In genomic region chr19:51296331-51297093, GRCh38 we compare ENCODE assay signal across 17 cellular contexts. TPM values are rescaled to one million over a fixed set of nuclear protein-coding genes. Genes with fewer than 3 reads are reported as not detected.
A peak's percentile ranks its signal among the peaks of the same experiment; 100 is the strongest.
DNase-seq lines count a peak whose midpoint lies in the region; FAIRE-seq and TF ChIP-seq lines count a peak whose summit lies in the region.
"Had no signal": no experiment of that assay in that cellular context is flagged by ENCODE, and none has a peak within 500 bp of the region (broad histone marks: within the 10 kb centered on the region; RNA-seq: fewer than 3 reads in every experiment).

No MANE protein-coding gene starts in this region.

- no peak overlapping the region for H2AFZ ChIP-seq in smooth muscle cell (ENCODE audit: low read depth)

- no peak overlapping the region for H3K9ac ChIP-seq in smooth muscle cell (ENCODE audit: low read depth)

- no peaks in the 10 kb centered on the region for H3F3A ChIP-seq in smooth muscle cell (ENCODE audit: low read depth)

- H3K9me3 ChIP-seq in smooth muscle cell (replicated peaks; ENCODE audit: low read depth) = no peaks in the 10 kb centered on the region
- H3K9me3 ChIP-seq: MG63 had no signal

- H3K4me2 ChIP-seq in smooth muscle cell = no peak overlapping the region

- H3K79me2 ChIP-seq in smooth muscle cell (ENCODE audit: low read depth) = no peaks in the 10 kb centered on the region

- peaks cover 7% of the 10 kb centered on the region for H3K4me1 ChIP-seq in smooth muscle cell (ENCODE audit: low read depth)

- no peak overlapping the region for H3K4me3 ChIP-seq in smooth muscle cell
- H3K4me3 ChIP-seq: dorsolateral prefrontal cortex, MG63, SK-N-MC had no signal

- DNase-seq in DMS79 treated with DMSO at 0.1 percent for 48 hours (lab: John Stamatoyannopoulos, UW) (peak; percentile 13), DMS79 (lab: John Stamatoyannopoulos, UW) (no peak), MV-4-11 (lab: John Stamatoyannopoulos, UW) (peak; percentile 21), cerebellum (ENCODE audit: low spot score) (peak; percentile 51), smooth muscle cell (lab: John Stamatoyannopoulos, UW; ENCODE audit: unreplicated experiment) (no peak), activated gamma-delta T cell treated with Interleukin-2 at 50 U/mL for 16 hours (no peak), HTR-8/SVneo (ENCODE audit: insufficient read length, low spot score) (no peak), T-helper 9 cell (no peak)
- DNase-seq: activated naive CD4-positive, alpha-beta T cell treated with anti-CD3 and anti-CD28 coated beads for 36 hours; dorsolateral prefrontal cortex; left ventricle myocardium superior; MG63; naive B cell; stimulated activated CD8-positive, alpha-beta memory T cell treated with anti-CD3 and anti-CD28 coated beads, Interleukin-4, amount 100 ng/mL, for 48 hours; trophoblast cell had no signal

- no peak for FAIRE-seq in HTR-8/SVneo (lab: Jason Lieb, UNC)

- no peaks in the 10 kb centered on the region for H4K20me1 ChIP-seq in smooth muscle cell (ENCODE audit: low read depth)

- peaks cover 4% of the 10 kb centered on the region for H3K27me3 ChIP-seq in smooth muscle cell (ENCODE audit: low read depth)
- H3K27me3 ChIP-seq: MG63 had no signal

- TF ChIP-seq CTCF in smooth muscle cell (IDR thresholded peaks at IDR 0.05; ENCODE audit: borderline replicate concordance, insufficient read depth, poor library complexity, severe bottlenecking) = peak; percentile 12

- H3K36me3 ChIP-seq in smooth muscle cell (ENCODE audit: low read depth) = no peaks in the 10 kb centered on the region
- H3K36me3 ChIP-seq: MG63 had no signal

- no peak overlapping the region for H3K27ac ChIP-seq in smooth muscle cell (ENCODE audit: low read depth)
- H3K27ac ChIP-seq: dorsolateral prefrontal cortex, SK-N-MC had no signal

- WGBS in smooth muscle cell (ENCODE audit: low lambda C conversion rate) = 73% methylated on average over 9 of the region's 9 CpGs

RNA-seq across cellular contexts. Expression of gene IGLON5, which starts 14.9 kb away (rescaled TPM):
- 7.1 TPM for total RNA-seq in cerebellum
- 3.5 and 4.6 TPM in 2 replicates for total RNA-seq in smooth muscle cell
- polyA plus RNA-seq in smooth muscle cell = 3.4 and 3.8 TPM in 2 replicates
- total RNA-seq: A172; activated naive CD4-positive, alpha-beta T cell treated with anti-CD3 and anti-CD28 coated beads for 36 hours; left ventricle myocardium superior had no signal

RNA-seq across cellular contexts. Expression of gene VSIG10L, which starts 45.4 kb away (rescaled TPM):
- 1.5 TPM for total RNA-seq in cerebellum
- 0.63 and 2.2 TPM in 2 replicates for total RNA-seq in smooth muscle cell
- 2.5 and 4.2 TPM in 2 replicates for polyA plus RNA-seq in smooth muscle cell

RNA-seq across cellular contexts. Expression of gene SIGLECL1, which starts 45.6 kb away (rescaled TPM):
- total RNA-seq in cerebellum (not detected), smooth muscle cell (not detected in 2 replicates)
- polyA plus RNA-seq in smooth muscle cell = not detected in 2 replicates
- total RNA-seq: A172; activated naive CD4-positive, alpha-beta T cell treated with anti-CD3 and anti-CD28 coated beads for 36 hours; dorsolateral prefrontal cortex; left ventricle myocardium superior had no signal

Comparison
In these comparisons a context has a peak if more than half of its experiments do, and no peak if none do; other contexts are left out.
1. DNase-seq: peak in DMS79 treated with DMSO at 0.1 percent for 48 hours (single experiment), MV-4-11 (single experiment) and cerebellum (single experiment); none in DMS79 (single experiment), smooth muscle cell (single experiment), activated gamma-delta T cell treated with Interleukin-2 at 50 U/mL for 16 hours (single experiment), HTR-8/SVneo (single experiment) and T-helper 9 cell (single experiment).